In the genomic region with DNA sequence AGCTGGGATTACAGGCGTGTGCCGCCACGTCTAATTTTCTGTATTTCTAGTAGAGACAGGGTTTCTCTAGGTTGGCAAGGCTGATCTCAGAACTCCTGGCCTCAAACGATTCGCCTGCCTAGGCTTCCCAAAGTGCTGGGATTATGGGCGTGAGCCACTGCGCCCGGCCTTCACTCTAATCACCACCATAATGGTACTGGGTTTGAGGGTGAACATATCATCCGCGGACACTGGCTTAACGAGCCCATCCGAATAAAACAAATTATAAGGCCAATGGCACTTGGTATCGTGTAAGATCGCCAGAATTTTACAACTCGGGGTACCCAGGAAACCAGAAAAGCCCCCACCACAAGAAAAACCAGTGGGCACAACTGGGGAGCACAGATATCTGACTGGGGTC, we compare ENCODE assay signal across 1 cellular context.
TF ChIP-seq lines count a peak whose summit lies in the region.

No MANE protein-coding gene starts in this region.

TF ChIP-seq in IMR-90, 13 proteins besides CTCF, POLR2A, EP300 and RAD21:
- TF ChIP-seq NFE2L2 (IDR thresholded peaks at IDR 0.05; ENCODE audit: low read depth, low read length) (no peak), RCOR1 (IDR thresholded peaks at IDR 0.05; ENCODE audit: insufficient replicate concordance, low read length) (no peak), CHD1 (IDR thresholded peaks at IDR 0.05; ENCODE audit: low read depth, low read length) (no peak), SMC3 (IDR thresholded peaks at IDR 0.05; ENCODE audit: low read depth, low read length) (no peak), BHLHE40 (IDR thresholded peaks at IDR 0.05; ENCODE audit: low read depth, low read length) (no peak), MXI1 (IDR thresholded peaks at IDR 0.05; ENCODE audit: borderline replicate concordance, low read depth, low read length) (no peak), CEBPB (IDR thresholded peaks at IDR 0.05; ENCODE audit: low read depth, low read length) (no peak), RFX5 (IDR thresholded peaks at IDR 0.05; ENCODE audit: low read depth, low read length) (no peak)
